In genomic region chr3:123447749-123448502, GRCh38 we compare ENCODE assay signal across 1 cellular context.
TF ChIP-seq lines count a peak whose summit lies in the region.

No MANE protein-coding gene starts in this region.

TF ChIP-seq in SK-N-SH treated with all-trans-retinoic acid at 6 μM for 48 hours, 23 proteins besides CTCF, POLR2A, EP300 and RAD21 (continued from another document):
- TF ChIP-seq CREB5 (CRISPR knock-in tag; IDR thresholded peaks at IDR 0.05; ENCODE audit: low read depth) (no peak), CSRNP3 (CRISPR knock-in tag; IDR thresholded peaks at IDR 0.05) (no peak)
